In genomic region chr12:89649139-89649538, GRCh38 we compare ENCODE assay signal across 21 cellular contexts.
"Had no signal": no experiment of that assay in that cellular context is flagged by ENCODE, and none has a peak within 500 bp of the region (broad histone marks: within the 10 kb centered on the region; RNA-seq: fewer than 3 reads in every experiment).

No MANE protein-coding gene starts in this region.

- H3K4me1 ChIP-seq: colonic mucosa had no signal

- H3K36me3 ChIP-seq: colonic mucosa, neural progenitor cell, ovary, thoracic aorta, transverse colon had no signal

- H3K27ac ChIP-seq: colonic mucosa, foreskin keratinocyte, hepatocyte, neural progenitor cell, ovary, stomach, thoracic aorta, transverse colon had no signal

- H3K9me3 Mint-ChIP-seq: stimulated activated effector memory CD8-positive, alpha-beta T cell treated with anti-CD3 and anti-CD28 coated beads, Interleukin-12 subunit alpha, Interleukin-12 subunit beta, amount 100 ng/mL, for 72 hours had no signal

- H3K4me3 ChIP-seq: colonic mucosa, hepatocyte, mucosa of descending colon, neural progenitor cell, ovary, smooth muscle cell, stomach, thoracic aorta, transverse colon had no signal

- H3K27ac Mint-ChIP-seq: neural progenitor cell; stimulated activated effector memory CD8-positive, alpha-beta T cell treated with anti-CD3 and anti-CD28 coated beads, Interleukin-12 subunit alpha, Interleukin-12 subunit beta, amount 100 ng/mL, for 72 hours had no signal

- DNase-seq: colonic mucosa; dermis blood vessel endothelial cell; head of caudate nucleus; kidney; mammary epithelial cell; naive thymus-derived CD8-positive, alpha-beta T cell; nucleus accumbens; ovary; right cardiac atrium; stimulated activated CD4-positive, alpha-beta T cell treated with anti-CD3 and anti-CD28 coated beads, Interleukin-4, amount 100 ng/mL, for 1 hour; stimulated activated CD8-positive, alpha-beta memory T cell treated with anti-CD3 and anti-CD28 coated beads, Interleukin-4, amount 100 ng/mL, for 48 hours; stomach; substantia nigra; transverse colon had no signal

- H3K4me3 Mint-ChIP-seq: naive thymus-derived CD8-positive, alpha-beta T cell; neural progenitor cell; stimulated activated effector memory CD8-positive, alpha-beta T cell treated with anti-CD3 and anti-CD28 coated beads, Interleukin-12 subunit alpha, Interleukin-12 subunit beta, amount 100 ng/mL, for 72 hours had no signal

- H3K27me3 ChIP-seq: colonic mucosa, foreskin keratinocyte, hepatocyte, neural progenitor cell, ovary, stomach, transverse colon had no signal

- H3K9me3 ChIP-seq: colonic mucosa, mucosa of descending colon, ovary, stomach, thoracic aorta, transverse colon had no signal

- H3K27me3 Mint-ChIP-seq: naive thymus-derived CD8-positive, alpha-beta T cell had no signal

- ATAC-seq: right cardiac atrium; stimulated activated effector memory CD8-positive, alpha-beta T cell treated with anti-CD3 and anti-CD28 coated beads, Interleukin-12 subunit alpha, Interleukin-12 subunit beta, amount 100 ng/mL, for 72 hours had no signal
